1 cellular context compared by ENCODE assay signal in the genomic region with DNA sequence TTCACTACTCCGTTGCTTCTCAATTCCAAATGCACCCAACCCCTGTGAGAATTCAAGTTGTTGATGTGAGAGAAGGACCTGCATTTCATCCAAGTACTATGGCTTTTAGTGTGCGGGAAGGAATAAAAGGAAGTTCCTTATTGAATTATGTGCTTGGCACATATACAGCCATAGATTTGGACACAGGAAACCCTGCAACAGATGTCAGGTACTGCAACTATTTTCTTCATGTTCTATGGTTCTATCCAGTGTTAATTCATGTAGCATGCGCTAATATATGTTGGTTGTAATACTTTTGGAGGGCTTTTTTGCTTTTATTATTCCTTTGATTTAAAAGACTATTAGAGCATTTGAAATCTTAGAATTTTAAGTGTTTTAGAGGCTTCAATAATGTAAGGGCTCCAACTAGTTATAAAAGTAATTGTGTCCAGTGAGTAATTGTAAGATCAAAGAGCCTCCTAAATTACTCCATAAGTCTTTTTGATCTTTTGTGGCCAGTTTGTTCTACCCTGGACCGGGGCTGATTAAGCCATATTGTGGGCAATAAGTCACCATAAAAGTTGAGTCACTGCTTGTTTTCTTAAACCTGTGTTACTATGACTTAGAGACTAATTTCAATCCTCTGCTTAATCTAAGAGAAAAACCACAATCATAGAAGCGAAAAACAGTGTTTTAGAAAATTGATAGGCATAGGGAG.
A peak's percentile ranks its signal among the peaks of the same experiment; 100 is the strongest.
TF ChIP-seq lines count a peak whose summit lies in the region.

No MANE protein-coding gene starts in this region.

TF ChIP-seq in HepG2, 621 proteins besides CTCF, POLR2A, EP300 and RAD21:
- TF ChIP-seq TCF7 (IDR thresholded peaks at IDR 0.05; ENCODE audit: low read depth): peak; percentile 44; the same call in 1 of the 2 replicates
- 0 out of 2 replicates have a peak, but pooled peaks have one; percentile 27 for TF ChIP-seq FOSL2 (CRISPR knock-in tag; IDR thresholded peaks at IDR 0.05)
- TF ChIP-seq ZNF230 (CRISPR knock-in tag; IDR thresholded peaks at IDR 0.05): no peak
- TF ChIP-seq PPARG (CRISPR knock-in tag; conservative IDR thresholded peaks at IDR 0.05): 0 out of 2 replicates have a peak, but pooled peaks have one; percentile 40
- TF ChIP-seq, protein P1, sequence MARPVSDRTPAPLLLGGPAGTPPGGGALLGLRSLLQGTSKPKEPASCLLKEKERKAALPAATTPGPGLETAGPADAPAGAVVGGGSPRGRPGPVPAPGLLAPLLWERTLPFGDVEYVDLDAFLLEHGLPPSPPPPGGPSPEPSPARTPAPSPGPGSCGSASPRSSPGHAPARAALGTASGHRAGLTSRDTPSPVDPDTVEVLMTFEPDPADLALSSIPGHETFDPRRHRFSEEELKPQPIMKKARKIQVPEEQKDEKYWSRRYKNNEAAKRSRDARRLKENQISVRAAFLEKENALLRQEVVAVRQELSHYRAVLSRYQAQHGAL (CRISPR knock-in tag; IDR thresholded peaks at IDR 0.05; ENCODE audit: not compliant biosample characterization): no peak
